38 cellular contexts compared by ENCODE assay signal in the genomic region with DNA sequence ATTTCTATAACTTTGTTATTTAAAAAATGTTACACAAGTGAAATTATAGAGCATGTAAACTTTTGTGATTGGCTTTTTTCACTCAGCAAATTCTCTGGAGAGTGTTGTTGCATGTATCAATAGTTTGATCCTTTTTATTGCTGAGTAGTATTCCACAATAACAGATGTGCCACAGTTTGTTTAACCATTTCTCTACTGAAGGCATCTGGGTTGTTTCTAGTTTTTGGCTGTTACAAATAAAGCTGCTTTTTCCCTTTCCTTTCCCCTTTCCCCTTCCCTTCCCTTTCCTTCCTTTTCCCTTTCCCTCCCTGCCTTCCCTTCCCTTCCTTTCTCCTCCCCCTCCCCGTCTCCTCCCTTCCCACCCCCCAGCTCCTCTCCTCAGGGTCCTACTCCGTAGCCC.
"Had no signal": no experiment of that assay in that cellular context is flagged by ENCODE, and none has a peak within 500 bp of the region (broad histone marks: within the 10 kb centered on the region; RNA-seq: fewer than 3 reads in every experiment).

No MANE protein-coding gene starts in this region.

- H3K36me3 ChIP-seq: cardiac muscle cell, WERI-Rb-1 had no signal

- FAIRE-seq: bronchial epithelial cell had no signal

- ATAC-seq: activated CD4-positive, alpha-beta T cell treated with anti-CD3 and anti-CD28 coated beads for 36 hours; activated CD4-positive, CD25-positive, alpha-beta regulatory T cell treated with anti-CD3 and anti-CD28 coated beads, Interleukin-2, amount 50 U/mL, for 24 hours; activated CD8-positive, alpha-beta memory T cell treated with anti-CD3 and anti-CD28 coated beads, Interleukin-2, amount 10 ng/mL, durations not matched to agents 7 days and 5 days; activated CD8-positive, alpha-beta T cell treated with anti-CD3 and anti-CD28 coated beads, Interleukin-2, amount 10 ng/mL, durations not matched to agents 7 days and 5 days; activated naive CD8-positive, alpha-beta T cell treated with anti-CD3 and anti-CD28 coated beads, Interleukin-2, amount 50 U/mL, for 24 hours; WTC11 had no signal

- DNase-seq: activated CD4-positive, alpha-beta memory T cell treated with anti-CD3 and anti-CD28 coated beads, Interleukin-2, amount 10 ng/mL, durations not matched to agents 7 days and 5 days; activated CD4-positive, alpha-beta T cell treated with anti-CD3 and anti-CD28 coated beads for 1 hour; activated CD4-positive, alpha-beta T cell treated with anti-CD3 and anti-CD28 coated beads for 36 hours; activated CD4-positive, alpha-beta T cell treated with anti-CD3 and anti-CD28 coated beads for 48 hours; activated CD4-positive, alpha-beta T cell treated with anti-CD3 and anti-CD28 coated beads, Interleukin-2, amount 10 ng/mL, durations not matched to agents 7 days and 5 days; activated CD4-positive, alpha-beta T cell treated with anti-CD3 and anti-CD28 coated beads, Interleukin-2, amount 50 U/mL, for 48 hours; activated CD4-positive, CD25-positive, alpha-beta regulatory T cell; activated CD8-positive, alpha-beta memory T cell treated with anti-CD3 and anti-CD28 coated beads for 24 hours; activated CD8-positive, alpha-beta memory T cell treated with anti-CD3 and anti-CD28 coated beads, Interleukin-2, amount 10 ng/mL, durations not matched to agents 7 days and 5 days; activated CD8-positive, alpha-beta memory T cell treated with anti-CD3 and anti-CD28 coated beads, Interleukin-2, amount 50 U/mL, for 48 hours; activated CD8-positive, alpha-beta T cell treated with anti-CD3 and anti-CD28 coated beads, Interleukin-2, amount 10 ng/mL, durations not matched to agents 7 days and 5 days; activated effector memory CD4-positive, alpha-beta T cell treated with Interleukin-2 at 50 U/mL for 16 hours; activated gamma-delta T cell; activated naive CD4-positive, alpha-beta T cell treated with anti-CD3 and anti-CD28 coated beads, Interleukin-2, amount 10 ng/mL, durations not matched to agents 7 days and 5 days; activated naive CD4-positive, alpha-beta T cell treated with Interleukin-2 at 50 U/mL for 16 hours; activated naive CD8-positive, alpha-beta T cell treated with anti-CD3 and anti-CD28 coated beads, Interleukin-2, amount 10 ng/mL, durations not matched to agents 7 days and 5 days; activated naive CD8-positive, alpha-beta T cell treated with anti-CD3 and anti-CD28 coated beads, Interleukin-2, amount 50 U/mL, for 24 hours; activated T-cell treated with anti-CD3 and anti-CD28 coated beads, Interleukin-2, amount 50 U/mL, for 24 hours; activated T-cell treated with anti-CD3 and anti-CD28 coated beads, Interleukin-2, amount 50 U/mL, for 48 hours; amniotic stem cell; aorta; caudate nucleus; cerebellar nuclear complex; T-helper 1 cell; T-helper 2 cell; T-helper 9 cell; WERI-Rb-1 had no signal

- H3K4me1 Mint-ChIP-seq: activated CD4-positive, alpha-beta T cell treated with anti-CD3 and anti-CD28 coated beads for 36 hours; activated naive CD8-positive, alpha-beta T cell treated with anti-CD3 and anti-CD28 coated beads, Interleukin-2, amount 50 U/mL, for 24 hours; brain; central memory CD8-positive, alpha-beta T cell had no signal

- H3K27me3 Mint-ChIP-seq: activated CD4-positive, alpha-beta memory T cell treated with anti-CD3 and anti-CD28 coated beads, Interleukin-2, amount 10 ng/mL, durations not matched to agents 7 days and 5 days; activated CD4-positive, alpha-beta T cell treated with anti-CD3 and anti-CD28 coated beads for 36 hours; activated CD4-positive, alpha-beta T cell treated with anti-CD3 and anti-CD28 coated beads, Interleukin-2, amount 10 ng/mL, durations not matched to agents 7 days and 5 days; activated naive CD4-positive, alpha-beta T cell treated with anti-CD3 and anti-CD28 coated beads, Interleukin-2, amount 50 U/mL, for 24 hours; activated naive CD8-positive, alpha-beta T cell; activated naive CD8-positive, alpha-beta T cell treated with anti-CD3 and anti-CD28 coated beads, Interleukin-2, amount 50 U/mL, for 24 hours; activated T-cell treated with anti-CD3 and anti-CD28 coated beads, Interleukin-2, amount 50 U/mL, for 24 hours; brain had no signal

- H3K27ac ChIP-seq: cardiac muscle cell, WERI-Rb-1 had no signal

- H3K4me3 Mint-ChIP-seq: activated CD4-positive, alpha-beta memory T cell treated with anti-CD3 and anti-CD28 coated beads, Interleukin-2, amount 10 ng/mL, durations not matched to agents 7 days and 5 days; activated CD4-positive, alpha-beta T cell treated with anti-CD3 and anti-CD28 coated beads for 36 hours; activated CD4-positive, alpha-beta T cell treated with anti-CD3 and anti-CD28 coated beads, Interleukin-2, amount 10 ng/mL, durations not matched to agents 7 days and 5 days; activated CD8-positive, alpha-beta memory T cell treated with anti-CD3 and anti-CD28 coated beads, Interleukin-2, amount 10 ng/mL, durations not matched to agents 7 days and 5 days; activated CD8-positive, alpha-beta T cell treated with anti-CD3 and anti-CD28 coated beads, Interleukin-2, amount 10 ng/mL, durations not matched to agents 7 days and 5 days; activated naive CD4-positive, alpha-beta T cell treated with anti-CD3 and anti-CD28 coated beads, Interleukin-2, amount 10 ng/mL, durations not matched to agents 7 days and 5 days; activated naive CD4-positive, alpha-beta T cell treated with anti-CD3 and anti-CD28 coated beads, Interleukin-2, amount 50 U/mL, for 24 hours; activated naive CD8-positive, alpha-beta T cell; activated naive CD8-positive, alpha-beta T cell treated with anti-CD3 and anti-CD28 coated beads, Interleukin-2, amount 10 ng/mL, durations not matched to agents 7 days and 5 days; activated naive CD8-positive, alpha-beta T cell treated with anti-CD3 and anti-CD28 coated beads, Interleukin-2, amount 50 U/mL, for 24 hours; activated T-cell treated with anti-CD3 and anti-CD28 coated beads, Interleukin-2, amount 50 U/mL, for 24 hours; brain; central memory CD8-positive, alpha-beta T cell; T-helper 1 cell treated with Interleukin-12 subunit alpha and Interleukin-12 subunit beta and Interleukin-4 antibody, amounts not matched to agents 30 μg/mL and 1 μg/mL, for 36 hours; T-helper 2 cell treated with Interferon-gamma antibody and Interleukin-4, amounts not matched to agents 5 μg/mL and 100 μg/mL, for 36 hours; WTC11 had no signal

- H3K4me3 ChIP-seq: cardiac muscle cell had no signal

- H3K36me3 Mint-ChIP-seq: activated CD8-positive, alpha-beta memory T cell treated with anti-CD3 and anti-CD28 coated beads, Interleukin-2, amount 10 ng/mL, durations not matched to agents 7 days and 5 days; activated naive CD4-positive, alpha-beta T cell treated with anti-CD3 and anti-CD28 coated beads, Interleukin-2, amount 10 ng/mL, durations not matched to agents 7 days and 5 days; activated naive CD8-positive, alpha-beta T cell treated with anti-CD3 and anti-CD28 coated beads, Interleukin-2, amount 10 ng/mL, durations not matched to agents 7 days and 5 days; WTC11 had no signal

- H3K9me3 Mint-ChIP-seq: activated CD4-positive, alpha-beta memory T cell treated with anti-CD3 and anti-CD28 coated beads, Interleukin-2, amount 10 ng/mL, durations not matched to agents 7 days and 5 days; activated CD4-positive, alpha-beta T cell treated with anti-CD3 and anti-CD28 coated beads, Interleukin-2, amount 10 ng/mL, durations not matched to agents 7 days and 5 days; activated naive CD4-positive, alpha-beta T cell treated with anti-CD3 and anti-CD28 coated beads, Interleukin-2, amount 10 ng/mL, durations not matched to agents 7 days and 5 days; activated naive CD4-positive, alpha-beta T cell treated with anti-CD3 and anti-CD28 coated beads, Interleukin-2, amount 50 U/mL, for 24 hours; activated naive CD8-positive, alpha-beta T cell treated with anti-CD3 and anti-CD28 coated beads, Interleukin-2, amount 10 ng/mL, durations not matched to agents 7 days and 5 days; activated naive CD8-positive, alpha-beta T cell treated with anti-CD3 and anti-CD28 coated beads, Interleukin-2, amount 50 U/mL, for 24 hours; activated T-cell treated with anti-CD3 and anti-CD28 coated beads, Interleukin-2, amount 50 U/mL, for 24 hours; activated T-helper 2 cell treated with anti-CD3 and anti-CD28 coated beads, Interferon-gamma antibody, Interleukin-2, Interleukin-4, amounts not matched to agents 10 μg/mL and 5 μg/mL and 100 μg/mL, durations not matched to agents 14 hours and 24 hours and 36 hours; central memory CD8-positive, alpha-beta T cell; T-helper 1 cell treated with Interleukin-12 subunit alpha and Interleukin-12 subunit beta and Interleukin-4 antibody, amounts not matched to agents 30 μg/mL and 1 μg/mL, for 36 hours; T-helper 2 cell treated with Interferon-gamma antibody and Interleukin-4, amounts not matched to agents 5 μg/mL and 100 μg/mL, for 36 hours; WTC11 had no signal

- H3K27me3 ChIP-seq: cardiac muscle cell had no signal

- H3K27ac Mint-ChIP-seq: activated CD4-positive, alpha-beta memory T cell treated with anti-CD3 and anti-CD28 coated beads, Interleukin-2, amount 10 ng/mL, durations not matched to agents 7 days and 5 days; activated CD4-positive, alpha-beta T cell treated with anti-CD3 and anti-CD28 coated beads for 36 hours; activated CD4-positive, alpha-beta T cell treated with anti-CD3 and anti-CD28 coated beads, Interleukin-2, amount 10 ng/mL, durations not matched to agents 7 days and 5 days; activated CD8-positive, alpha-beta memory T cell treated with anti-CD3 and anti-CD28 coated beads, Interleukin-2, amount 10 ng/mL, durations not matched to agents 7 days and 5 days; activated CD8-positive, alpha-beta T cell treated with anti-CD3 and anti-CD28 coated beads, Interleukin-2, amount 10 ng/mL, durations not matched to agents 7 days and 5 days; activated naive CD4-positive, alpha-beta T cell treated with anti-CD3 and anti-CD28 coated beads, Interleukin-2, amount 10 ng/mL, durations not matched to agents 7 days and 5 days; activated naive CD4-positive, alpha-beta T cell treated with anti-CD3 and anti-CD28 coated beads, Interleukin-2, amount 50 U/mL, for 24 hours; activated naive CD8-positive, alpha-beta T cell; activated naive CD8-positive, alpha-beta T cell treated with anti-CD3 and anti-CD28 coated beads, Interleukin-2, amount 10 ng/mL, durations not matched to agents 7 days and 5 days; activated naive CD8-positive, alpha-beta T cell treated with anti-CD3 and anti-CD28 coated beads, Interleukin-2, amount 50 U/mL, for 24 hours; activated T-cell treated with anti-CD3 and anti-CD28 coated beads, Interleukin-2, amount 50 U/mL, for 24 hours; activated T-helper 2 cell treated with anti-CD3 and anti-CD28 coated beads, Interferon-gamma antibody, Interleukin-2, Interleukin-4, amounts not matched to agents 10 μg/mL and 5 μg/mL and 100 μg/mL, durations not matched to agents 14 hours and 24 hours and 36 hours; brain; T-helper 1 cell treated with Interleukin-12 subunit alpha and Interleukin-12 subunit beta and Interleukin-4 antibody, amounts not matched to agents 30 μg/mL and 1 μg/mL, for 36 hours; T-helper 2 cell treated with Interferon-gamma antibody and Interleukin-4, amounts not matched to agents 5 μg/mL and 100 μg/mL, for 36 hours; WTC11 had no signal
